ENCODE assay signal across 8 cellular contexts in genomic region chr15:67097893-67098740, GRCh38. TPM values are rescaled to one million over a fixed set of nuclear protein-coding genes. Genes with fewer than 3 reads are reported as not detected.
DNase-seq lines count a peak whose midpoint lies in the region; ATAC-seq and TF ChIP-seq lines count a peak whose summit lies in the region.

No MANE protein-coding gene starts in this region.

- BruUV-seq in Calu3 (replicated peaks; lab: Mats Ljungman, UMichigan), result no TSS peak

- H3K36me3 ChIP-seq in left lung, result peaks cover 0 to 13% of the 10 kb centered on the region in 2 donors
- no peaks in the 10 kb centered on the region for H3K36me3 ChIP-seq in thoracic aorta

- intact Hi-C loops in Right ventricle myocardium inferior (cut with DNase I) (no loop called here), cardiac septum (cut with DNase I) (no loop called here), left lung (cut with DNase I) (no loop called here), Calu3 (cut with micrococcal nuclease; ENCODE audit: unreplicated experiment) (no loop called here)

- H3K27me3 ChIP-seq in left lung, result no peaks in the 10 kb centered on the region
- H3K27me3 ChIP-seq in thoracic aorta (replicated peaks; ENCODE audit: insufficient read depth), result no peaks in the 10 kb centered on the region

- H3K9me3 ChIP-seq in left lung (no peaks in the 10 kb centered on the region), thoracic aorta (no peaks in the 10 kb centered on the region)

- DNase-seq in Right ventricle myocardium inferior (ENCODE audit: missing footprints) (no peak), cardiac septum (ENCODE audit: low spot score) (no peak), left lung (no peak), thoracic aorta (ENCODE audit: low spot score) (no peak), globus pallidus (ENCODE audit: low spot score) (no peak), Calu3 (no peak)
- DNase-seq in activated naive CD8-positive, alpha-beta T cell treated with anti-CD3 and anti-CD28 coated beads, Interleukin-2, amount 50 U/mL, for 24 hours, result no peak

- H3K4me3 ChIP-seq in left lung, result no peak overlapping the region
- peak overlapping the region; percentile 38 for H3K4me3 ChIP-seq in thoracic aorta

- peak overlapping the region; percentile 71 for H3K4me3 Mint-ChIP-seq in activated naive CD8-positive, alpha-beta T cell treated with anti-CD3 and anti-CD28 coated beads, Interleukin-2, amount 50 U/mL, for 24 hours
- H3K4me3 Mint-ChIP-seq in Calu3 (ENCODE audit: low read depth, unreplicated experiment), result no peak overlapping the region

- TF ChIP-seq CTCF in left lung (IDR thresholded peaks at IDR 0.05) (no peak), thoracic aorta (IDR thresholded peaks at IDR 0.05) (no peak), Calu3 (IDR thresholded peaks at IDR 0.05; ENCODE audit: unreplicated experiment) (no peak)

- H3K4me1 Mint-ChIP-seq in activated naive CD8-positive, alpha-beta T cell treated with anti-CD3 and anti-CD28 coated beads, Interleukin-2, amount 50 U/mL, for 24 hours, result peaks cover 61% of the 10 kb centered on the region
- peaks cover 9% of the 10 kb centered on the region for H3K4me1 Mint-ChIP-seq in Calu3 (ENCODE audit: low read depth, unreplicated experiment)

- H3K4me1 ChIP-seq in left lung (peaks cover 6 to 76% of the 10 kb centered on the region in 2 donors), thoracic aorta (ENCODE audit: control insufficient read depth in 1 of 2, low read depth in 2 of 2) (peaks cover 8 to 34% of the 10 kb centered on the region in 2 donors)

- peaks cover 12% of the 10 kb centered on the region for H3K36me3 Mint-ChIP-seq in activated naive CD8-positive, alpha-beta T cell treated with anti-CD3 and anti-CD28 coated beads, Interleukin-2, amount 50 U/mL, for 24 hours (ENCODE audit: low read depth)
- H3K36me3 Mint-ChIP-seq in Calu3 (ENCODE audit: insufficient read depth, unreplicated experiment), result peaks cover 39% of the 10 kb centered on the region

- H3K27ac ChIP-seq in left lung (peak overlapping the region; percentile 19 to 67), thoracic aorta (peak overlapping the region in 1 of 2 donors; percentile 37)

- peak overlapping the region; percentile 85 for H3K27ac Mint-ChIP-seq in activated naive CD8-positive, alpha-beta T cell treated with anti-CD3 and anti-CD28 coated beads, Interleukin-2, amount 50 U/mL, for 24 hours
- H3K27ac Mint-ChIP-seq in Calu3 (ENCODE audit: unreplicated experiment), result no peak overlapping the region

- ATAC-seq in Right ventricle myocardium inferior (peak; percentile 61), left lung (peak; percentile 56), thoracic aorta (ENCODE audit: insufficient number of reproducible peaks, low FRiP score, low read depth) (no peak), HG03108 (IDR thresholded peaks at IDR 0.05; ENCODE audit: unreplicated experiment) (no peak)
- ATAC-seq in activated naive CD8-positive, alpha-beta T cell treated with anti-CD3 and anti-CD28 coated beads, Interleukin-2, amount 50 U/mL, for 24 hours, result no peak

- CTCF ChIA-PET in Calu3 (lab: Charles Lee), result no interaction called here

- H3K9me3 Mint-ChIP-seq in activated naive CD8-positive, alpha-beta T cell treated with anti-CD3 and anti-CD28 coated beads, Interleukin-2, amount 50 U/mL, for 24 hours, result no peaks in the 10 kb centered on the region
- no peaks in the 10 kb centered on the region for H3K9me3 Mint-ChIP-seq in Calu3 (ENCODE audit: low read depth, unreplicated experiment)

- no peaks in the 10 kb centered on the region for H3K27me3 Mint-ChIP-seq in activated naive CD8-positive, alpha-beta T cell treated with anti-CD3 and anti-CD28 coated beads, Interleukin-2, amount 50 U/mL, for 24 hours
- no peaks in the 10 kb centered on the region for H3K27me3 Mint-ChIP-seq in Calu3 (ENCODE audit: unreplicated experiment)

RNA-seq across cellular contexts. Expression of gene SMAD3, which starts 32.7 kb away (rescaled TPM):
- total RNA-seq in Right ventricle myocardium inferior (18.0 TPM), cardiac septum (18.4 TPM), left lung (10 to 100 TPM; 30.9 to 33.1 TPM), thoracic aorta (10 to 100 TPM; 47.9 to 78.5 TPM), Calu3 (2022) (121 and 147 TPM in 2 replicates)

Comparison
In these comparisons a context has a peak if more than half of its experiments do, and no peak if none do; other contexts are left out.
1. ATAC-seq: peak in Right ventricle myocardium inferior (single experiment) and left lung (single experiment); none in activated naive CD8-positive, alpha-beta T cell treated with anti-CD3 and anti-CD28 coated beads, Interleukin-2, amount 50 U/mL, for 24 hours (single experiment), thoracic aorta (single experiment) and HG03108 (single experiment).